29 cellular contexts compared by ENCODE assay signal in genomic region chr17:66789961-66790421, GRCh38. TPM values are rescaled to one million over a fixed set of nuclear protein-coding genes. Genes with fewer than 3 reads are reported as not detected.
DNase-seq lines count a peak whose midpoint lies in the region; TF ChIP-seq lines count a peak whose summit lies in the region.
"Had no signal": no experiment of that assay in that cellular context is flagged by ENCODE, and none has a peak within 500 bp of the region (broad histone marks: within the 10 kb centered on the region; RNA-seq: fewer than 3 reads in every experiment).

No MANE protein-coding gene starts in this region.

- no peaks in the 10 kb centered on the region for H4K20me1 ChIP-seq in Karpas-422 (ENCODE audit: insufficient read depth, low read depth, low read length)

- H2AFZ ChIP-seq in Karpas-422 (ENCODE audit: low read length) = no peak overlapping the region

- H3K36me3 ChIP-seq in Karpas-422 (ENCODE audit: insufficient read depth, low read length) = no peaks in the 10 kb centered on the region
- H3K36me3 ChIP-seq in adrenal gland (replicated peaks in 1 of 2) = peaks cover 0 to 10% of the 10 kb centered on the region in 2 donors
- peaks cover 0 to 86% (median 0%) of the 10 kb centered on the region in 3 donors for H3K36me3 ChIP-seq in tibial nerve

- peak overlapping the region; percentile 23 for H3K4me2 ChIP-seq in Karpas-422 (ENCODE audit: low read depth, low read length, poor library complexity, severe bottlenecking)
- H3K4me2 ChIP-seq: KMS-11 had no signal

- DNase-seq in Karpas-422 = no peak
- no peak for DNase-seq in adrenal gland
- DNase-seq in iris pigment epithelial cell (ENCODE audit: low read depth) = peak; percentile 18
- no peak for DNase-seq in tibial nerve (ENCODE audit: low spot score in 2 of 2)
- no peak for DNase-seq in RKO (ENCODE audit: low spot score)
- no peak for DNase-seq in ecto neural progenitor cell (ENCODE audit: low spot score)
- DNase-seq in NCI-H345 (lab: John Stamatoyannopoulos, UW) = no peak
- DNase-seq: activated naive CD4-positive, alpha-beta T cell treated with anti-CD3 and anti-CD28 coated beads, Interleukin-2, amount 10 ng/mL, durations not matched to agents 7 days and 5 days; colonic mucosa; effector memory CD8-positive, alpha-beta T cell; erythroblast; kidney; natural killer cell; NCI-H146; PC-3; Right ventricle myocardium superior; sigmoid colon; stimulated activated CD4-positive, alpha-beta T cell treated with anti-CD3 and anti-CD28 coated beads, Interleukin-4, amount 100 ng/mL, for 24 hours; trophoblast cell had no signal

- 18 to 58% (median 53%) methylated on average over 3 to 6 of the region's 6 CpGs for WGBS in adrenal gland, 4 donors
- WGBS in tibial nerve, 2 donors = 53 to 57% methylated on average over 6 of the region's 6 CpGs

- H3K4me1 ChIP-seq in Karpas-422 (ENCODE audit: low read length) (peaks cover 58% of the 10 kb centered on the region), adrenal gland (replicated peaks in 1 of 2) (peaks cover 12 to 36% of the 10 kb centered on the region in 2 donors), tibial nerve (peaks cover 0 to 14% (median 0%) of the 10 kb centered on the region in 4 donors)
- H3K4me1 ChIP-seq: colonic mucosa had no signal

- 0 out of 2 replicates have a peak overlapping the region, but pooled peaks have one; percentile 28 for H3K27ac ChIP-seq in Karpas-422 (ENCODE audit: low read length)
- peak overlapping the region in 3 of 5 donors; percentile 43 to 78 (median 55) for H3K27ac ChIP-seq in adrenal gland
- peak overlapping the region in 3 of 4 donors; percentile 5 to 69 (median 54) for H3K27ac ChIP-seq in tibial nerve
- H3K27ac ChIP-seq: colonic mucosa, KMS-11, psoas muscle had no signal

- intact Hi-C loops in adrenal gland (cut with DNase I) = no loop called here

- no peak for TF ChIP-seq EP300 in tibial nerve (IDR thresholded peaks at IDR 0.05)

- no peak overlapping the region for H3K4me3 ChIP-seq in Karpas-422 (ENCODE audit: low read length)
- no peak overlapping the region for H3K4me3 ChIP-seq in adrenal gland
- H3K4me3 ChIP-seq in tibial nerve = no peak overlapping the region
- H3K4me3 ChIP-seq: colonic mucosa, psoas muscle, sigmoid colon had no signal

- no peaks in the 10 kb centered on the region for H3K27me3 ChIP-seq in Karpas-422 (ENCODE audit: low read length)
- H3K27me3 ChIP-seq in adrenal gland = no peaks in the 10 kb centered on the region
- H3K27me3 ChIP-seq in tibial nerve = no peaks in the 10 kb centered on the region
- H3K27me3 ChIP-seq: colonic mucosa, sigmoid colon had no signal

- no peaks in the 10 kb centered on the region for H3K9me3 ChIP-seq in Karpas-422 (ENCODE audit: low read length)
- no peaks in the 10 kb centered on the region for H3K9me3 ChIP-seq in adrenal gland (replicated peaks in 1 of 3)
- no peaks in the 10 kb centered on the region for H3K9me3 ChIP-seq in tibial nerve
- H3K9me3 ChIP-seq: colonic mucosa, psoas muscle, sigmoid colon had no signal

- TF ChIP-seq CTCF in adrenal gland (IDR thresholded peaks at IDR 0.05) = no peak
- TF ChIP-seq CTCF in tibial nerve (IDR thresholded peaks at IDR 0.05) = no peak

- TF ChIP-seq POLR2A in adrenal gland (IDR thresholded peaks at IDR 0.05) (no peak), tibial nerve (IDR thresholded peaks at IDR 0.05) (no peak)

- H3K9me2 ChIP-seq in Karpas-422 (replicated peaks; ENCODE audit: insufficient read depth, low read length) = no peaks in the 10 kb centered on the region

- H3K9ac ChIP-seq in Karpas-422 (ENCODE audit: low read length) = no peak overlapping the region; the same call in 1 of the 2 replicates
- H3K9ac ChIP-seq: KMS-11 had no signal

- no peaks in the 10 kb centered on the region for H3K79me2 ChIP-seq in Karpas-422 (ENCODE audit: low read length)

RNA-seq across cellular contexts. Expression of gene CACNG5, which starts 44.9 kb away (rescaled TPM):
- not detected in 2 replicates for total RNA-seq in Karpas-422 (2014; rRNA removed; shearing (Covaris generic); ENCODE audit: low replicate concordance)
- total RNA-seq in adrenal gland = not detected
- polyA plus RNA-seq in adrenal gland = not detected
- total RNA-seq in tibial nerve = not detected
- total RNA-seq: activated T-helper 17 cell treated with anti-CD3 and anti-CD28 coated beads, Interleukin-2, amount 50 U/mL, for 72 hours; bronchial epithelial cell; fibroblast of villous mesenchyme; H4; kidney; lower leg skin; mesothelial cell of epicardium; natural killer cell; NCI-H460; PC-3; psoas muscle; Right ventricle myocardium superior had no signal
- polyA plus RNA-seq: CD14-positive monocyte, psoas muscle, sigmoid colon had no signal
